Comparison of ENCODE assay signal across 14 cellular contexts in the genomic region with DNA sequence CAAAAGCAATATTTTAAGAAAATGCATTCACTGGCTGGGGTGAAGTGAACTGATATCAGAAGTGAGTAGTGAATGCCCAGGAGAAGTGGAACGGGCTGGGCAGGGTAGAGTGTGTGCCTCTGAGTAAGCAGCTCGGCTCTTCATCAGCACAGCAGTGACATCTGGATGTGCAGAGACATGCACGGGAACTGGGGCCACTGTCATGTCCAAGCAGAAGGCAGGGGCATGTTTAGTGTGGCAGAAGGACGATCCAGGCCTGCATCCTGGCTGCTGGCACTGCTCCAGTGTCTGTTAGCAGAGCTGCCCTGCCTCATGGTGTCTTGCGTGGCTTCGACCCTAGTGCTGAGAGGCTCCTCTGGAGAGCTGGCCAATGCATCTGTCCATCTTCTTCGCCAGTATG. TPM values are rescaled to one million over a fixed set of nuclear protein-coding genes. Genes with fewer than 3 reads are reported as not detected.
"Had no signal": no experiment of that assay in that cellular context is flagged by ENCODE, and none has a peak within 500 bp of the region (broad histone marks: within the 10 kb centered on the region; RNA-seq: fewer than 3 reads in every experiment).

No MANE protein-coding gene starts in this region.

- H3K9me3 ChIP-seq: esophagus muscularis mucosa, lower lobe of right lung, tibial artery had no signal

- H3K27ac ChIP-seq: esophagus muscularis mucosa, lower lobe of right lung, tibial artery had no signal

- DNase-seq: activated CD4-positive, alpha-beta T cell treated with anti-CD3 and anti-CD28 coated beads, Interleukin-2, amount 10 ng/mL, durations not matched to agents 7 days and 5 days; activated CD8-positive, alpha-beta memory T cell treated with anti-CD3 and anti-CD28 coated beads, Interleukin-2, amount 50 U/mL, for 4 hours; activated naive CD4-positive, alpha-beta T cell treated with anti-CD3 and anti-CD28 coated beads for 36 hours; activated T-cell treated with anti-CD3 and anti-CD28 coated beads, Interleukin-2, amount 50 U/mL, for 4 hours; anterior cingulate cortex; effector CD8-positive, alpha-beta T cell; lower lobe of right lung; occipital lobe; stimulated activated CD4-positive, alpha-beta T cell treated with anti-CD3 and anti-CD28 coated beads, Interleukin-2, amount 100 ng/mL, for 24 hours; stimulated activated naive CD8-positive, alpha-beta T cell treated with anti-CD3 and anti-CD28 coated beads, Interleukin-15, Interleukin-2, amounts not matched to agents 100 U/mL and 50 U/mL, for 24 hours; T1000; tibial artery had no signal

- H3K4me3 ChIP-seq: esophagus muscularis mucosa, lower lobe of right lung, tibial artery had no signal

- H3K27me3 ChIP-seq: esophagus muscularis mucosa, tibial artery had no signal

- ATAC-seq: activated CD4-positive, CD25-positive, alpha-beta regulatory T cell treated with anti-CD3 and anti-CD28 coated beads, Interleukin-2, amount 50 U/mL, for 24 hours; activated T-cell treated with anti-CD3 and anti-CD28 coated beads, Interleukin-2, amount 50 U/mL, for 4 hours; lower lobe of right lung; stimulated activated naive CD8-positive, alpha-beta T cell treated with anti-CD3 and anti-CD28 coated beads, Interleukin-15, Interleukin-2, amounts not matched to agents 100 U/mL and 50 U/mL, for 24 hours had no signal

RNA-seq across cellular contexts. Expression of a gene that starts 28.1 kb away (rescaled TPM):
- total RNA-seq: activated CD4-positive, alpha-beta T cell treated with anti-CD3 and anti-CD28 coated beads, Interleukin-2, amount 10 ng/mL, durations not matched to agents 7 days and 5 days had no signal
